Comparison of ENCODE assay signal across 9 cellular contexts in genomic region chr20:63738687-63739128, GRCh38. TPM values are rescaled to one million over a fixed set of nuclear protein-coding genes. Genes with fewer than 3 reads are reported as not detected.
DNase-seq lines count a peak whose midpoint lies in the region; ATAC-seq and TF ChIP-seq lines count a peak whose summit lies in the region.
"Had no signal": no experiment of that assay in that cellular context is flagged by ENCODE, and none has a peak within 500 bp of the region (broad histone marks: within the 10 kb centered on the region; RNA-seq: fewer than 3 reads in every experiment).

No MANE protein-coding gene starts in this region.

- H3K27ac Mint-ChIP-seq in activated naive CD4-positive, alpha-beta T cell treated with anti-CD3 and anti-CD28 coated beads for 36 hours = no peak overlapping the region
- no peak overlapping the region for H3K27ac Mint-ChIP-seq in activated naive CD4-positive, alpha-beta T cell treated with anti-CD3 and anti-CD28 coated beads, Interleukin-2, amount 50 U/mL, for 72 hours
- H3K27ac Mint-ChIP-seq in activated T-helper 17 cell treated with anti-CD3 and anti-CD28 coated beads, Interleukin-2, amount 50 U/mL, for 72 hours = no peak overlapping the region

- peak; percentile 34 for DNase-seq in activated naive CD4-positive, alpha-beta T cell treated with anti-CD3 and anti-CD28 coated beads for 36 hours
- DNase-seq in activated naive CD4-positive, alpha-beta T cell treated with anti-CD3 and anti-CD28 coated beads, Interleukin-2, amount 50 U/mL, for 72 hours (ENCODE audit: low spot score in 2 of 2) = no peak
- DNase-seq in heart right ventricle (peak; percentile 67 to 78), gastrocnemius medialis (peak; percentile 50 to 80), MV-4-11 (lab: John Stamatoyannopoulos, UW) (no peak), kidney glomerular epithelial cell (lab: John Stamatoyannopoulos, UW) (no peak)

- peaks cover 24% of the 10 kb centered on the region for H3K4me1 Mint-ChIP-seq in activated naive CD4-positive, alpha-beta T cell treated with anti-CD3 and anti-CD28 coated beads for 36 hours (ENCODE audit: low read depth)
- peaks cover 10% of the 10 kb centered on the region for H3K4me1 Mint-ChIP-seq in activated T-helper 17 cell treated with anti-CD3 and anti-CD28 coated beads, Interleukin-2, amount 50 U/mL, for 72 hours

- peaks cover 10% of the 10 kb centered on the region for H3K36me3 Mint-ChIP-seq in activated naive CD4-positive, alpha-beta T cell treated with anti-CD3 and anti-CD28 coated beads for 36 hours (ENCODE audit: low read depth)
- peaks cover 5% of the 10 kb centered on the region in 2 donors for H3K36me3 Mint-ChIP-seq in activated naive CD4-positive, alpha-beta T cell treated with anti-CD3 and anti-CD28 coated beads, Interleukin-2, amount 50 U/mL, for 72 hours
- H3K36me3 Mint-ChIP-seq in activated T-helper 17 cell treated with anti-CD3 and anti-CD28 coated beads, Interleukin-2, amount 50 U/mL, for 72 hours (ENCODE audit: low read depth) = peaks cover 10% of the 10 kb centered on the region

- no peaks in the 10 kb centered on the region for H3K27me3 Mint-ChIP-seq in activated naive CD4-positive, alpha-beta T cell treated with anti-CD3 and anti-CD28 coated beads for 36 hours (ENCODE audit: low read depth)
- no peaks in the 10 kb centered on the region for H3K27me3 Mint-ChIP-seq in activated T-helper 17 cell treated with anti-CD3 and anti-CD28 coated beads, Interleukin-2, amount 50 U/mL, for 72 hours

- TF ChIP-seq CTCF in heart right ventricle (IDR thresholded peaks at IDR 0.05) (peak in 1 of 9 donors; percentile 5), gastrocnemius medialis (IDR thresholded peaks at IDR 0.05 in 4 of 5, conservative IDR thresholded peaks at IDR 0.05 in 1 of 5) (no peak)

- ATAC-seq in activated naive CD4-positive, alpha-beta T cell treated with anti-CD3 and anti-CD28 coated beads, Interleukin-2, amount 50 U/mL, for 72 hours = no peak
- ATAC-seq in activated T-helper 17 cell treated with anti-CD3 and anti-CD28 coated beads, Interleukin-2, amount 50 U/mL, for 72 hours (replicated peaks) = peak; percentile 7
- peak; percentile 32 to 53 (median 44) for ATAC-seq in heart right ventricle
- peak; percentile 25 to 26 for ATAC-seq in gastrocnemius medialis
- no peak for ATAC-seq in GM18861 (IDR thresholded peaks at IDR 0.05; ENCODE audit: unreplicated experiment)

- H3K27ac ChIP-seq in heart right ventricle (peak overlapping the region; percentile 72 to 98 (median 95)), gastrocnemius medialis (peak overlapping the region; percentile 93 to 99 (median 97))

- TF ChIP-seq POLR2A in gastrocnemius medialis (IDR thresholded peaks at IDR 0.05) = peak in 1 of 2 donors; percentile 20

- H3K4me3 Mint-ChIP-seq in activated naive CD4-positive, alpha-beta T cell treated with anti-CD3 and anti-CD28 coated beads for 36 hours = peak overlapping the region; percentile 21
- peak overlapping the region; percentile 37 for H3K4me3 Mint-ChIP-seq in activated T-helper 17 cell treated with anti-CD3 and anti-CD28 coated beads, Interleukin-2, amount 50 U/mL, for 72 hours

- CTCF ChIA-PET in activated naive CD4-positive, alpha-beta T cell treated with anti-CD3 and anti-CD28 coated beads for 36 hours (lab: Charles Lee) = no interaction called here

- peak overlapping the region; percentile 38 to 79 (median 62) for H3K4me3 ChIP-seq in heart right ventricle
- peak overlapping the region; percentile 57 to 91 (median 74) for H3K4me3 ChIP-seq in gastrocnemius medialis

- in situ Hi-C loops in gastrocnemius medialis (cut with MboI; ENCODE audit: low sequenced_read_pairs in 4 of 4) = no loop called here

- no peaks in the 10 kb centered on the region for H3K9me3 Mint-ChIP-seq in activated naive CD4-positive, alpha-beta T cell treated with anti-CD3 and anti-CD28 coated beads for 36 hours
- no peaks in the 10 kb centered on the region for H3K9me3 Mint-ChIP-seq in activated naive CD4-positive, alpha-beta T cell treated with anti-CD3 and anti-CD28 coated beads, Interleukin-2, amount 50 U/mL, for 72 hours
- no peaks in the 10 kb centered on the region for H3K9me3 Mint-ChIP-seq in activated T-helper 17 cell treated with anti-CD3 and anti-CD28 coated beads, Interleukin-2, amount 50 U/mL, for 72 hours

- intact Hi-C loops in activated naive CD4-positive, alpha-beta T cell treated with anti-CD3 and anti-CD28 coated beads for 36 hours (cut with micrococcal nuclease) = loop anchor here (5.0 kb wide), 2 partner anchors 111 to 339 kb away; partner anchors contain the start of genes GMEB2 and RGS19
- intact Hi-C loops in heart right ventricle (cut with DNase I) (loop anchor here in 1 of 10 donors (10.0 kb wide), 1 partner anchor 84 kb away; the partner anchor contains the start of genes RTEL1 and STMN3), gastrocnemius medialis (cut with DNase I; ENCODE audit: low total_unique reads) (loop anchor here (1.0 to 5.0 kb wide), 2 partner anchors 96 to 157 kb away; partner anchors contain the start of gene DNAJC5)

- H3K9me3 ChIP-seq in heart right ventricle = no peaks in the 10 kb centered on the region
- H3K9me3 ChIP-seq in gastrocnemius medialis = no peaks in the 10 kb centered on the region

- 10 to 17% methylated on average over 26 of the region's 26 CpGs for WGBS in heart right ventricle, 2 donors

- peaks cover 0 to 59% (median 26%) of the 10 kb centered on the region in 9 donors for H3K36me3 ChIP-seq in heart right ventricle
- H3K36me3 ChIP-seq in gastrocnemius medialis = peaks cover 0 to 36% of the 10 kb centered on the region in 2 donors

- H3K4me1 ChIP-seq in heart right ventricle (peaks cover 31 to 52% (median 38%) of the 10 kb centered on the region in 9 donors), gastrocnemius medialis (peaks cover 17 to 32% of the 10 kb centered on the region in 2 donors)

- H3K27me3 ChIP-seq in heart right ventricle = peaks cover 0 to 19% (median 0%) of the 10 kb centered on the region in 7 donors
- H3K27me3 ChIP-seq in gastrocnemius medialis = no peaks in the 10 kb centered on the region

RNA-seq across cellular contexts. Expression of gene SLC2A4RG, which starts 0.9 kb away (rescaled TPM):
- total RNA-seq in activated naive CD4-positive, alpha-beta T cell treated with anti-CD3 and anti-CD28 coated beads for 36 hours = 10 to 100 TPM; 22.4 to 24.8 TPM
- 10 to 100 TPM; 24.7 to 37.2 TPM for total RNA-seq in activated naive CD4-positive, alpha-beta T cell treated with anti-CD3 and anti-CD28 coated beads, Interleukin-2, amount 50 U/mL, for 72 hours
- total RNA-seq in activated T-helper 17 cell treated with anti-CD3 and anti-CD28 coated beads, Interleukin-2, amount 50 U/mL, for 72 hours = 10 to 100 TPM; 30.5 to 35.1 TPM
- 10 to 100 TPM; 64.4 to 85.3 (median 76.8) TPM for total RNA-seq in heart right ventricle
- 100 to 1,000 TPM in 1 of 2 donors, 10 to 100 TPM in 1; 36.3 to 114 TPM for polyA plus RNA-seq in heart right ventricle
- 10 to 100 TPM; 26.0 to 58.7 (median 39.1) TPM for total RNA-seq in gastrocnemius medialis

RNA-seq across cellular contexts. Expression of gene LIME1, which starts 2.2 kb away (rescaled TPM):
- 1 to 10 TPM; 3.1 to 4.1 TPM for total RNA-seq in activated naive CD4-positive, alpha-beta T cell treated with anti-CD3 and anti-CD28 coated beads for 36 hours
- 10 to 100 TPM in 1 of 2 donors, 1 to 10 TPM in 1; 6.3 to 18.2 TPM for total RNA-seq in activated naive CD4-positive, alpha-beta T cell treated with anti-CD3 and anti-CD28 coated beads, Interleukin-2, amount 50 U/mL, for 72 hours
- 10 to 100 TPM in 1 of 2 donors, 1 to 10 TPM in 1; 9.8 to 24.8 TPM for total RNA-seq in activated T-helper 17 cell treated with anti-CD3 and anti-CD28 coated beads, Interleukin-2, amount 50 U/mL, for 72 hours
- total RNA-seq in heart right ventricle (1 to 10 TPM in 9 of 10 donors, under 1 TPM in 1; 0.79 to 4.1 (median 2.7) TPM), gastrocnemius medialis (1 to 10 TPM; 2.0 to 6.3 (median 4.1) TPM)
- polyA plus RNA-seq in heart right ventricle = 10 to 100 TPM in 1 of 2 donors, 1 to 10 TPM in 1; 4.9 to 15.7 TPM

RNA-seq across cellular contexts. Expression of gene ZGPAT, which starts 30.9 kb away (rescaled TPM):
- 10 to 100 TPM; 15.3 to 18.0 TPM for total RNA-seq in activated naive CD4-positive, alpha-beta T cell treated with anti-CD3 and anti-CD28 coated beads for 36 hours
- total RNA-seq in activated naive CD4-positive, alpha-beta T cell treated with anti-CD3 and anti-CD28 coated beads, Interleukin-2, amount 50 U/mL, for 72 hours = 10 to 100 TPM; 12.5 to 24.0 TPM
- total RNA-seq in activated T-helper 17 cell treated with anti-CD3 and anti-CD28 coated beads, Interleukin-2, amount 50 U/mL, for 72 hours = 10 to 100 TPM; 18.3 to 24.7 TPM
- total RNA-seq in heart right ventricle (10 to 100 TPM; 11.8 to 21.7 (median 14.7) TPM), gastrocnemius medialis (10 to 100 TPM; 13.4 to 20.8 (median 15.5) TPM)
- polyA plus RNA-seq in heart right ventricle = 10 to 100 TPM; 26.5 to 44.7 TPM

RNA-seq across cellular contexts. Expression of gene ARFRP1, which starts 30.9 kb away (rescaled TPM):
- total RNA-seq in activated naive CD4-positive, alpha-beta T cell treated with anti-CD3 and anti-CD28 coated beads for 36 hours = 10 to 100 TPM; 45.6 to 49.2 TPM
- total RNA-seq in activated naive CD4-positive, alpha-beta T cell treated with anti-CD3 and anti-CD28 coated beads, Interleukin-2, amount 50 U/mL, for 72 hours = 10 to 100 TPM; 36.1 to 53.4 TPM
- 10 to 100 TPM; 43.8 to 55.8 TPM for total RNA-seq in activated T-helper 17 cell treated with anti-CD3 and anti-CD28 coated beads, Interleukin-2, amount 50 U/mL, for 72 hours
- total RNA-seq in heart right ventricle (10 to 100 TPM; 34.9 to 51.6 (median 38.8) TPM), gastrocnemius medialis (10 to 100 TPM; 26.9 to 35.1 (median 27.8) TPM)
- polyA plus RNA-seq in heart right ventricle = 10 to 100 TPM; 43.2 to 59.1 TPM

RNA-seq across cellular contexts. Expression of gene TNFRSF6B, which starts 42.3 kb away (rescaled TPM):
- total RNA-seq in activated naive CD4-positive, alpha-beta T cell treated with anti-CD3 and anti-CD28 coated beads for 36 hours = not detected
- total RNA-seq in activated naive CD4-positive, alpha-beta T cell treated with anti-CD3 and anti-CD28 coated beads, Interleukin-2, amount 50 U/mL, for 72 hours = not detected
- not detected for total RNA-seq in activated T-helper 17 cell treated with anti-CD3 and anti-CD28 coated beads, Interleukin-2, amount 50 U/mL, for 72 hours
- 1 to 10 TPM in 4 of 10 donors, under 1 TPM in 6; 0.26 to 5.1 (median 0.57) TPM for total RNA-seq in heart right ventricle
- polyA plus RNA-seq in heart right ventricle = 10 to 100 TPM; 11.7 to 12.5 TPM
- 1 to 10 TPM; 1.2 to 4.8 (median 3.1) TPM for total RNA-seq in gastrocnemius medialis
- total RNA-seq: activated CD8-positive, alpha-beta memory T cell treated with anti-CD3 and anti-CD28 coated beads for 36 hours had no signal

Comparison
In these comparisons a context has a peak if more than half of its experiments do, and no peak if none do; other contexts are left out.
1. DNase-seq: peak in activated naive CD4-positive, alpha-beta T cell treated with anti-CD3 and anti-CD28 coated beads for 36 hours (single experiment), heart right ventricle (2 of 2) and gastrocnemius medialis (2 of 2); none in activated naive CD4-positive, alpha-beta T cell treated with anti-CD3 and anti-CD28 coated beads, Interleukin-2, amount 50 U/mL, for 72 hours (0 of 2), MV-4-11 (single experiment) and kidney glomerular epithelial cell (single experiment).
2. ATAC-seq: peak in activated T-helper 17 cell treated with anti-CD3 and anti-CD28 coated beads, Interleukin-2, amount 50 U/mL, for 72 hours (single experiment), heart right ventricle (8 of 8) and gastrocnemius medialis (2 of 2); none in activated naive CD4-positive, alpha-beta T cell treated with anti-CD3 and anti-CD28 coated beads, Interleukin-2, amount 50 U/mL, for 72 hours (0 of 2) and GM18861 (single experiment).